8 cellular contexts compared by ENCODE assay signal in genomic region chr17:38702166-38702899, GRCh38. TPM values are rescaled to one million over a fixed set of nuclear protein-coding genes. Genes with fewer than 3 reads are reported as not detected.
DNase-seq lines count a peak whose midpoint lies in the region; TF ChIP-seq lines count a peak whose summit lies in the region.

No MANE protein-coding gene starts in this region.

- H3K4me1 Mint-ChIP-seq in endothelial cell (ENCODE audit: unreplicated experiment) (peaks cover 43% of the 10 kb centered on the region), mesothelial cell of epicardium (peaks cover 52% of the 10 kb centered on the region)

- H3K4me3 Mint-ChIP-seq in endothelial cell (ENCODE audit: unreplicated experiment) = peak overlapping the region; percentile 82
- H3K4me3 Mint-ChIP-seq in mesothelial cell of epicardium = peak overlapping the region; percentile 90

- H3K27ac Mint-ChIP-seq in endothelial cell (ENCODE audit: unreplicated experiment) (peak overlapping the region; percentile 13), mesothelial cell of epicardium (peak overlapping the region; percentile 97)

- H3K9me3 Mint-ChIP-seq in endothelial cell (ENCODE audit: unreplicated experiment) (no peaks in the 10 kb centered on the region), mesothelial cell of epicardium (no peaks in the 10 kb centered on the region)

- H3K27me3 Mint-ChIP-seq in endothelial cell (ENCODE audit: unreplicated experiment) (peaks cover 31% of the 10 kb centered on the region), mesothelial cell of epicardium (ENCODE audit: low read depth) (no peaks in the 10 kb centered on the region)

- no peak for TF ChIP-seq CTCF in endothelial cell (IDR thresholded peaks at IDR 0.05; ENCODE audit: unreplicated experiment)
- TF ChIP-seq CTCF in mesothelial cell of epicardium (IDR thresholded peaks at IDR 0.05; ENCODE audit: unreplicated experiment) = no peak

- DNase-seq in SIG-M5 treated with dmso at 0.1 percent for 504 hours (lab: John Stamatoyannopoulos, UW; ENCODE audit: unreplicated experiment) (peak; percentile 82), SIG-M5 (lab: John Stamatoyannopoulos, UW) (no peak), HK-2 (ENCODE audit: unreplicated experiment) (peak; percentile 89), NOMO-1 (lab: John Stamatoyannopoulos, UW; ENCODE audit: unreplicated experiment in 2 of 2) (peak; percentile 78 to 89), endothelial cell (ENCODE audit: low spot score) (peak; percentile 74), mesothelial cell of epicardium (ENCODE audit: low spot score in 2 of 2, unreplicated experiment in 2 of 2) (peak; percentile 63 to 79)
- peak; percentile 90 for DNase-seq in activated CD8-positive, alpha-beta memory T cell treated with anti-CD3 and anti-CD28 coated beads, Interleukin-2, amount 50 U/mL, for 48 hours
- peak; percentile 54 for DNase-seq in stimulated activated CD8-positive, alpha-beta memory T cell treated with anti-CD3 and anti-CD28 coated beads, Interleukin-15, amount 100 ng/mL, for 1 hour (ENCODE audit: low read depth)

- H3K36me3 Mint-ChIP-seq in endothelial cell (ENCODE audit: low read depth, unreplicated experiment) = peaks cover 7% of the 10 kb centered on the region
- no peaks in the 10 kb centered on the region for H3K36me3 Mint-ChIP-seq in mesothelial cell of epicardium

RNA-seq across cellular contexts. Expression of gene MLLT6, which starts 2.7 kb away (rescaled TPM):
- total RNA-seq in endothelial cell (ENCODE audit: unreplicated experiment) (33.8 TPM), mesothelial cell of epicardium (171 to 184 TPM (median 178 TPM) in 3 replicates)

RNA-seq across cellular contexts. Expression of gene EPOP, which starts 27.6 kb away (rescaled TPM):
- total RNA-seq in endothelial cell (ENCODE audit: unreplicated experiment) (1.3 TPM), mesothelial cell of epicardium (3.7 to 4.0 TPM (median 3.8 TPM) in 3 replicates)

RNA-seq across cellular contexts. Expression of gene CISD3, which starts 27.8 kb away (rescaled TPM):
- total RNA-seq in endothelial cell (ENCODE audit: unreplicated experiment) (17.0 TPM), mesothelial cell of epicardium (4.6 to 5.6 TPM (median 5.1 TPM) in 3 replicates)

RNA-seq across cellular contexts. Expression of gene PCGF2, which starts 45.8 kb away (rescaled TPM):
- total RNA-seq in endothelial cell (ENCODE audit: unreplicated experiment) (79.4 TPM), mesothelial cell of epicardium (83.3 to 95.8 TPM (median 91.9 TPM) in 3 replicates)

RNA-seq across cellular contexts. Expression of gene PSMB3, which starts 50.2 kb away (rescaled TPM):
- 175 TPM for total RNA-seq in endothelial cell (ENCODE audit: unreplicated experiment)
- total RNA-seq in mesothelial cell of epicardium = 107 to 121 TPM (median 115 TPM) in 3 replicates
